In the genomic region with DNA sequence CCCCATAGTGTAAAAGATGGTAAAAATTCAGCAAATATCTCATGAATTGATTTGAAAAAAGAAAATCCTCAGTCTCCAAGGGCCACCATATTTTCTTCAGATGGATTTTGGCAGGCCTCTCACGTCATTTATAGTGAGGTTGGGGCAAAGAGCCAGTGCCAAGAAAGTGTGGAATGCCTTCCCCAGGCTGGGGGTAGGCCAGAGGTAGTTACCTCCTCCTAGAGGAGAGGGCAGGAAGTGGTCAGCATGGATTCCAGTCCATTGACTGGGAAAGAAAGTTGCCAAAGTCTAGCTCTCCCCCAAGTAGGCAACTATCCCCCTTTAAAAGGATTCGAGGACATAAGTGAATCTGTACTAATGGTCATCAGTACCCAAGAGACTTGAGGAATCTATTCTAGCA, we compare ENCODE assay signal across 19 cellular contexts.
DNase-seq lines count a peak whose midpoint lies in the region; ATAC-seq and TF ChIP-seq lines count a peak whose summit lies in the region.
"Had no signal": no experiment of that assay in that cellular context is flagged by ENCODE, and none has a peak within 500 bp of the region (broad histone marks: within the 10 kb centered on the region; RNA-seq: fewer than 3 reads in every experiment).

No MANE protein-coding gene starts in this region.

- no peak for ATAC-seq in HG03159 (IDR thresholded peaks at IDR 0.05; ENCODE audit: unreplicated experiment)
- ATAC-seq: activated CD4-positive, CD25-positive, alpha-beta regulatory T cell treated with anti-CD3 and anti-CD28 coated beads, Interleukin-2, amount 50 U/mL, for 24 hours; activated naive CD8-positive, alpha-beta T cell treated with anti-CD3 and anti-CD28 coated beads, Interleukin-2, amount 50 U/mL, for 24 hours; activated T-helper 17 cell treated with anti-CD3 and anti-CD28 coated beads, Interleukin-2, amount 50 U/mL, for 72 hours; gastrocnemius medialis; Right ventricle myocardium inferior had no signal

- no peaks in the 10 kb centered on the region for H3K4me1 ChIP-seq in Karpas-422 (ENCODE audit: low read length)
- H3K4me1 ChIP-seq: gastrocnemius medialis had no signal

- H3K27ac ChIP-seq in Karpas-422 (ENCODE audit: low read length) (no peak overlapping the region), brain microvascular endothelial cell (no peak overlapping the region)
- H3K27ac ChIP-seq: gastrocnemius medialis had no signal

- no peak overlapping the region for H3K9ac ChIP-seq in Karpas-422 (ENCODE audit: low read length)

- H3K4me3 ChIP-seq in Karpas-422 (ENCODE audit: low read length) (no peak overlapping the region), brain microvascular endothelial cell (ENCODE audit: low read depth, low read length) (no peak overlapping the region)
- H3K4me3 ChIP-seq: gastrocnemius medialis, lung had no signal

- peak; percentile 76 for DNase-seq in EL
- DNase-seq in Karpas-422, result peak; percentile 37
- DNase-seq in brain microvascular endothelial cell, result peak; percentile 7
- peak; percentile 14 for DNase-seq in iris pigment epithelial cell (ENCODE audit: low read depth)
- DNase-seq in NCI-H526 treated with DMSO at 0.1 percent for 48 hours (lab: John Stamatoyannopoulos, UW), result no peak
- no peak for DNase-seq in iPS-NIHi11 (ENCODE audit: low spot score)
- no peak for DNase-seq in NAMALWA (ENCODE audit: low spot score)
- DNase-seq: activated CD8-positive, alpha-beta memory T cell treated with anti-CD3 and anti-CD28 coated beads for 24 hours; activated naive CD8-positive, alpha-beta T cell treated with anti-CD3 and anti-CD28 coated beads, Interleukin-2, amount 50 U/mL, for 24 hours; CD4-positive, alpha-beta memory T cell; gastrocnemius medialis; naive B cell; NCI-H146; NCI-H2227 treated with DMSO at 0.1 percent for 48 hours had no signal

- in situ Hi-C loops in brain microvascular endothelial cell (cut with HindIII; ENCODE audit: low pct_ligation_motif_present, low sequenced_read_pairs), result no loop called here

- no peak overlapping the region for H3K4me2 ChIP-seq in Karpas-422 (ENCODE audit: low read depth, low read length, poor library complexity, severe bottlenecking)

- TF ChIP-seq CTCF in brain microvascular endothelial cell (IDR thresholded peaks at IDR 0.05; ENCODE audit: low read depth, low read length, missing control alignments), result peak; percentile 32

- H3K9me2 ChIP-seq in Karpas-422 (replicated peaks; ENCODE audit: insufficient read depth, low read length), result no peaks in the 10 kb centered on the region

- no peak overlapping the region for H2AFZ ChIP-seq in Karpas-422 (ENCODE audit: low read length)

- H4K20me1 ChIP-seq in Karpas-422 (ENCODE audit: insufficient read depth, low read depth, low read length), result no peaks in the 10 kb centered on the region

- no peaks in the 10 kb centered on the region for H3K27me3 ChIP-seq in Karpas-422 (ENCODE audit: low read length)
- no peaks in the 10 kb centered on the region for H3K27me3 ChIP-seq in brain microvascular endothelial cell (replicated peaks)
- H3K27me3 ChIP-seq: gastrocnemius medialis had no signal

- peaks cover 6% of the 10 kb centered on the region for H3K79me2 ChIP-seq in Karpas-422 (ENCODE audit: low read length)

- H3K9me3 ChIP-seq in Karpas-422 (ENCODE audit: low read length), result no peaks in the 10 kb centered on the region
- H3K9me3 ChIP-seq: gastrocnemius medialis had no signal

- 0 out of 2 replicates have a peak, but pooled peaks cover 4% of the 10 kb centered on the region for H3K36me3 ChIP-seq in Karpas-422 (ENCODE audit: insufficient read depth, low read length)
- no peaks in the 10 kb centered on the region for H3K36me3 ChIP-seq in brain microvascular endothelial cell (replicated peaks)
- H3K36me3 ChIP-seq: gastrocnemius medialis had no signal

Comparison
In these comparisons a context has a peak if more than half of its experiments do, and no peak if none do; other contexts are left out.
1. DNase-seq: peak in EL (single experiment), Karpas-422 (single experiment), brain microvascular endothelial cell (single experiment) and iris pigment epithelial cell (single experiment); none in NCI-H526 treated with DMSO at 0.1 percent for 48 hours (single experiment), iPS-NIHi11 (single experiment) and NAMALWA (single experiment).